Comparison of ENCODE assay signal across 1 cellular context in genomic region chr17:15966183-15966878, GRCh38.
TF ChIP-seq lines count a peak whose summit lies in the region.

No MANE protein-coding gene starts in this region.

TF ChIP-seq in HCT116, 20 proteins besides CTCF, POLR2A, EP300 and RAD21 (continued from another document):
- TF ChIP-seq SP1 (IDR thresholded peaks at IDR 0.05; ENCODE audit: low read depth) (no peak), CEBPB (IDR thresholded peaks at IDR 0.05; ENCODE audit: low read depth) (no peak), EZH2phosphoT487 (IDR thresholded peaks at IDR 0.05; ENCODE audit: borderline replicate concordance) (no peak), EGR1 (IDR thresholded peaks at IDR 0.05; ENCODE audit: low read depth) (no peak), JUND (IDR thresholded peaks at IDR 0.05) (no peak), POLR2AphosphoS5 (IDR thresholded peaks at IDR 0.05; ENCODE audit: low read depth, low read length) (no peak), ELF1 (IDR thresholded peaks at IDR 0.05; ENCODE audit: borderline replicate concordance, low read depth) (no peak), EZH2 (IDR thresholded peaks at IDR 0.05) (no peak), ZNF274 (IDR thresholded peaks at IDR 0.05; ENCODE audit: low read depth, low read length) (no peak)
- TF ChIP-seq, protein P1, sequence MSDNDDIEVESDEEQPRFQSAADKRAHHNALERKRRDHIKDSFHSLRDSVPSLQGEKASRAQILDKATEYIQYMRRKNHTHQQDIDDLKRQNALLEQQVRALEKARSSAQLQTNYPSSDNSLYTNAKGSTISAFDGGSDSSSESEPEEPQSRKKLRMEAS (IDR thresholded peaks at IDR 0.05) = no peak
